7 cellular contexts compared by ENCODE assay signal in the genomic region with DNA sequence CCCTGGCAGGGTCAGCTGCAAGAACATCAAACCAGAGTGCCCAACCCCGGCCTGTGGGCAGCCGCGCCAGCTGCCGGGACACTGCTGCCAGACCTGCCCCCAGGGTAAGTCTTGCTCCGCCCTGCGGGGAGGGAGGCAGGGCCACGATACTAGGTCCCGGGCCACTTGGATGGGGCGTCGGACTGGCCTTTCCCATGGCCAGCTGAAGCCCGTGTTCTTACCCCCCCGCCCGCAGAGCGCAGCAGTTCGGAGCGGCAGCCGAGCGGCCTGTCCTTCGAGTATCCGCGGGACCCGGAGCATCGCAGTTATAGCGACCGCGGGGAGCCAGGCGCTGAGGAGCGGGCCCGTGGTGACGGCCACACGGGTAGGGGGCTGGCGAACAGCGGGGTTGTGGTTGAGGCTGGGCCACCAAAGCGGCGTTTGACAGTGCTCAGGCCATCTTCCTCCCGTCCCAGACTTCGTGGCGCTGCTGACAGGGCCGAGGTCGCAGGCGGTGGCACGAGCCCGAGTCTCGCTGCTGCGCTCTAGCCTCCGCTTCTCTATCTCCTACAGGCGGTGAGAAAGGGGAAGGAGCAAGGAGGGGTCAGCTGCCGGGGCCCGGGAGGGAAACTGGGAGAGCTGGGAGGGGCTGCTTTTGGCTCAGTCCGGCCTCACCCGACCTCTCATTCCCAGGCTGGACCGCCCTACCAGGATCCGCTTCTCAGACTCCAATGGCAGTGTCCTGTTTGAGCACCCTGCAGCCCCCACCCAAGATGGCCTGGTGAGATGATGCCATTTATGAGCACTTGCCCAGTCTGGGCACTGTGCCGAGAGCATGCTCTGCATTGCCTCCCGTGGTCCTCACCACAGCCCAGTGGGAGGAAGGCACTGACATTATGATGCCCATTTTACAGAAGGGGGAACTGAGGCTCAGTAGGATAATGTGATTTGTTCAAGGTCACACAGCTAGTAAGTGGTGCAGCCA. TPM values are rescaled to one million over a fixed set of nuclear protein-coding genes. Genes with fewer than 3 reads are reported as not detected.
DNase-seq lines count a peak whose midpoint lies in the region; ATAC-seq, FAIRE-seq and TF ChIP-seq lines count a peak whose summit lies in the region.
"Had no signal": no experiment of that assay in that cellular context is flagged by ENCODE, and none has a peak within 500 bp of the region (broad histone marks: within the 10 kb centered on the region; RNA-seq: fewer than 3 reads in every experiment).

No MANE protein-coding gene starts in this region.

- H3K4me2 ChIP-seq in endothelial cell of umbilical vein (ENCODE audit: insufficient read depth, low read length): peak overlapping the region; percentile 49

- no peak overlapping the region for H3K4me3 ChIP-seq in endothelial cell of umbilical vein (replicated peaks in 1 of 3; ENCODE audit: insufficient read depth in 1 of 3, low read depth in 1 of 3, low read length in 3 of 3)

- no peaks in the 10 kb centered on the region for H3K9me3 ChIP-seq in endothelial cell of umbilical vein (replicated peaks; ENCODE audit: control insufficient read depth, insufficient read depth, low read length)

- no peaks in the 10 kb centered on the region for H3K9me1 ChIP-seq in endothelial cell of umbilical vein (replicated peaks; ENCODE audit: control insufficient read depth, extremely low read depth, insufficient read depth, low read length)

- peaks cover 10% of the 10 kb centered on the region for H3K4me1 ChIP-seq in endothelial cell of umbilical vein (ENCODE audit: control insufficient read depth, extremely low read depth, insufficient read depth, low read length)

- H3K36me3 ChIP-seq in endothelial cell of umbilical vein (ENCODE audit: control insufficient read depth in 2 of 2, extremely low read depth in 1 of 2, insufficient read depth in 2 of 2, low read length in 2 of 2): no peaks in the 10 kb centered on the region

- CTCF ChIA-PET in endothelial cell of umbilical vein (lab: Charles Lee): interaction anchor here (0.6 to 3.0 kb wide), 2 partner anchors 10 to 85 kb away, joined by 3 to 21 read pairs; no protein-coding TSS in a partner anchor

- DNase-seq in Kasumi-1 (lab: John Stamatoyannopoulos, UW) (peak; percentile 43 to 70), endothelial cell of umbilical vein (ENCODE audit: low read depth, low spot score) (no peak), posterior vena cava (ENCODE audit: low spot score) (peak; percentile 88)

- POLR2A ChIA-PET in endothelial cell of umbilical vein (lab: Charles Lee): no interaction called here

- dilution Hi-C loops in endothelial cell of umbilical vein (cut with MboI; ENCODE audit: extremely low pct_ligation_motif_present, low sequenced_read_pairs): no loop called here

- H3K79me2 ChIP-seq in endothelial cell of umbilical vein (ENCODE audit: control insufficient read depth, insufficient read depth, low read length): no peaks in the 10 kb centered on the region

- intact Hi-C loops in endothelial cell of umbilical vein (cut with micrococcal nuclease) (loop anchor here (5.0 kb wide), 1 partner anchor 359 kb away; no protein-coding TSS in a partner anchor), posterior vena cava (cut with DNase I) (no loop called here)

- no peak for ATAC-seq in GM18519 (IDR thresholded peaks at IDR 0.05; ENCODE audit: low FRiP score, unreplicated experiment)
- ATAC-seq in HG03135 (IDR thresholded peaks at IDR 0.05; ENCODE audit: unreplicated experiment): no peak
- no peak for ATAC-seq in HG02884 (IDR thresholded peaks at IDR 0.05; ENCODE audit: unreplicated experiment)

- no TSS peak for BruUV-seq in endothelial cell of umbilical vein (replicated peaks; lab: Mats Ljungman, UMichigan)

- no peak for TF ChIP-seq CTCF in endothelial cell of umbilical vein (IDR thresholded peaks at IDR 0.05; ENCODE audit: extremely low read depth in 1 of 2, insufficient read depth in 1 of 2, low read depth in 1 of 2, low read length in 2 of 2)

- TF ChIP-seq POLR2A in endothelial cell of umbilical vein (IDR thresholded peaks at IDR 0.05; ENCODE audit: low read depth, low read length): no peak

- H3K9ac ChIP-seq in endothelial cell of umbilical vein (replicated peaks; ENCODE audit: extremely low read depth, insufficient read depth, low read length): no peak overlapping the region

- H4K20me1 ChIP-seq in endothelial cell of umbilical vein (replicated peaks; ENCODE audit: control insufficient read depth, extremely low read depth, insufficient read depth, low read length): no peaks in the 10 kb centered on the region

- no peak for FAIRE-seq in endothelial cell of umbilical vein (lab: Jason Lieb, UNC)
- FAIRE-seq: TTC549 had no signal

- H3K27me3 ChIP-seq in endothelial cell of umbilical vein (ENCODE audit: control insufficient read depth in 2 of 2, insufficient read depth in 2 of 2, low read length in 2 of 2): peaks cover 36 to 48% of the 10 kb centered on the region in 2 experiments

- H3K27ac ChIP-seq in endothelial cell of umbilical vein (ENCODE audit: insufficient read depth, low read depth, low read length): no peak overlapping the region

- peak overlapping the region; percentile 53 for H2AFZ ChIP-seq in endothelial cell of umbilical vein (ENCODE audit: low read depth, low read length)

TF ChIP-seq in endothelial cell of umbilical vein, 7 proteins besides CTCF, POLR2A, EP300 and RAD21:
- TF ChIP-seq JUN (IDR thresholded peaks at IDR 0.05; ENCODE audit: borderline replicate concordance, insufficient read depth, insufficient read length, low read depth) (no peak), EZH2 (IDR thresholded peaks at IDR 0.05; ENCODE audit: borderline replicate concordance, low read depth, low read length, severe bottlenecking) (peak; percentile 87)

RNA-seq across cellular contexts. Expression of a gene that starts 1.7 kb away (rescaled TPM):
- total RNA-seq in endothelial cell of umbilical vein (0.40 and 0.53 TPM in 2 replicates), posterior vena cava (10 to 100 TPM; 18.6 to 32.6 TPM)
- 0.27 and 0.54 TPM in 2 replicates for polyA plus RNA-seq in endothelial cell of umbilical vein
- 0.04 and 0.14 TPM in 2 replicates for polyA plus RNA-seq in endothelial cell of umbilical vein (2011; cell fraction: cytosol; rRNA removed)
- 0.98 and 1.0 TPM in 2 replicates for polyA plus RNA-seq in endothelial cell of umbilical vein (2011; cell fraction: nucleus; rRNA removed)
- 0.13 and 0.50 TPM in 2 replicates for polyA plus RNA-seq in endothelial cell of umbilical vein (2012)
- polyA minus RNA-seq in endothelial cell of umbilical vein: 0.05 and 0.28 TPM in 2 replicates
- not detected for polyA minus RNA-seq in endothelial cell of umbilical vein (2011; cell fraction: cytosol; rRNA and poly(A)+ RNA removed)
- polyA minus RNA-seq in endothelial cell of umbilical vein (2011; cell fraction: nucleus; rRNA and poly(A)+ RNA removed): 0.10 and 0.67 TPM in 2 replicates

RNA-seq across cellular contexts. Expression of a gene that starts 3.5 kb away (rescaled TPM):
- total RNA-seq in endothelial cell of umbilical vein (not detected in 2 replicates), posterior vena cava (1 to 10 TPM in 1 of 2 donors, under 1 TPM in 1; 0.71 to 1.1 TPM)
- 0.08 and 0.10 TPM in 2 replicates for polyA plus RNA-seq in endothelial cell of umbilical vein
- polyA plus RNA-seq in endothelial cell of umbilical vein (2011; cell fraction: cytosol; rRNA removed): 0.04 TPM in 1 of 2 replicates, not detected in the other
- 0.13 and 0.17 TPM in 2 replicates for polyA plus RNA-seq in endothelial cell of umbilical vein (2011; cell fraction: nucleus; rRNA removed)
- 0.22 TPM in 1 of 2 replicates, not detected in the other for polyA plus RNA-seq in endothelial cell of umbilical vein (2012)
- polyA minus RNA-seq in endothelial cell of umbilical vein: not detected in 2 replicates
- not detected for polyA minus RNA-seq in endothelial cell of umbilical vein (2011; cell fraction: cytosol; rRNA and poly(A)+ RNA removed)
- not detected in 2 replicates for polyA minus RNA-seq in endothelial cell of umbilical vein (2011; cell fraction: nucleus; rRNA and poly(A)+ RNA removed)

RNA-seq across cellular contexts. Expression of a gene that starts 20.0 kb away (rescaled TPM):
- total RNA-seq in endothelial cell of umbilical vein (80.5 and 89.0 TPM in 2 replicates), posterior vena cava (10 to 100 TPM; 39.1 to 42.7 TPM)
- 169 and 276 TPM in 2 replicates for polyA plus RNA-seq in endothelial cell of umbilical vein
- 135 and 171 TPM in 2 replicates for polyA plus RNA-seq in endothelial cell of umbilical vein (2011; cell fraction: cytosol; rRNA removed)
- polyA plus RNA-seq in endothelial cell of umbilical vein (2011; cell fraction: nucleus; rRNA removed): 245 and 329 TPM in 2 replicates
- polyA plus RNA-seq in endothelial cell of umbilical vein (2012): 80.0 and 100 TPM in 2 replicates
- polyA minus RNA-seq in endothelial cell of umbilical vein: 64.5 and 78.7 TPM in 2 replicates
- 81.4 TPM for polyA minus RNA-seq in endothelial cell of umbilical vein (2011; cell fraction: cytosol; rRNA and poly(A)+ RNA removed)
- 50.5 and 52.0 TPM in 2 replicates for polyA minus RNA-seq in endothelial cell of umbilical vein (2011; cell fraction: nucleus; rRNA and poly(A)+ RNA removed)

RNA-seq across cellular contexts. Expression of a gene that starts 20.1 kb away (rescaled TPM):
- total RNA-seq in endothelial cell of umbilical vein: 6.5 and 9.9 TPM in 2 replicates
- 3.5 and 4.9 TPM in 2 replicates for polyA plus RNA-seq in endothelial cell of umbilical vein
- polyA plus RNA-seq in endothelial cell of umbilical vein (2011; cell fraction: cytosol; rRNA removed): 2.6 TPM in 2 replicates
- 15.3 and 20.5 TPM in 2 replicates for polyA plus RNA-seq in endothelial cell of umbilical vein (2011; cell fraction: nucleus; rRNA removed)
- 2.4 and 2.8 TPM in 2 replicates for polyA plus RNA-seq in endothelial cell of umbilical vein (2012)
- polyA minus RNA-seq in endothelial cell of umbilical vein: 7.2 and 8.3 TPM in 2 replicates
- polyA minus RNA-seq in endothelial cell of umbilical vein (2011; cell fraction: cytosol; rRNA and poly(A)+ RNA removed): 5.6 TPM
- polyA minus RNA-seq in endothelial cell of umbilical vein (2011; cell fraction: nucleus; rRNA and poly(A)+ RNA removed): 10.1 and 10.5 TPM in 2 replicates
- total RNA-seq in posterior vena cava: 1 to 10 TPM; 3.7 to 4.0 TPM

RNA-seq across cellular contexts. Expression of a gene that starts 44.1 kb away (rescaled TPM):
- total RNA-seq in endothelial cell of umbilical vein: 19.9 and 26.8 TPM in 2 replicates
- 29.9 and 34.1 TPM in 2 replicates for polyA plus RNA-seq in endothelial cell of umbilical vein
- 22.5 and 34.2 TPM in 2 replicates for polyA plus RNA-seq in endothelial cell of umbilical vein (2011; cell fraction: cytosol; rRNA removed)
- 27.8 and 36.3 TPM in 2 replicates for polyA plus RNA-seq in endothelial cell of umbilical vein (2011; cell fraction: nucleus; rRNA removed)
- 15.8 and 22.6 TPM in 2 replicates for polyA plus RNA-seq in endothelial cell of umbilical vein (2012)
- 19.1 and 21.9 TPM in 2 replicates for polyA minus RNA-seq in endothelial cell of umbilical vein
- 10.8 TPM for polyA minus RNA-seq in endothelial cell of umbilical vein (2011; cell fraction: cytosol; rRNA and poly(A)+ RNA removed)
- polyA minus RNA-seq in endothelial cell of umbilical vein (2011; cell fraction: nucleus; rRNA and poly(A)+ RNA removed): 12.3 and 12.8 TPM in 2 replicates
- total RNA-seq in posterior vena cava: 10 to 100 TPM; 30.4 to 37.4 TPM

Comparison
In these comparisons a context has a peak if more than half of its experiments do, and no peak if none do; other contexts are left out.
1. RNA of a gene that starts 1.7 kb away (total RNA-seq): 18.6 to 32.6 TPM in posterior vena cava; 0.40 to 0.53 TPM in endothelial cell of umbilical vein; every median in the first group is over 10 times any median in the second.